ENCODE assay signal across 8 cellular contexts in the genomic region with DNA sequence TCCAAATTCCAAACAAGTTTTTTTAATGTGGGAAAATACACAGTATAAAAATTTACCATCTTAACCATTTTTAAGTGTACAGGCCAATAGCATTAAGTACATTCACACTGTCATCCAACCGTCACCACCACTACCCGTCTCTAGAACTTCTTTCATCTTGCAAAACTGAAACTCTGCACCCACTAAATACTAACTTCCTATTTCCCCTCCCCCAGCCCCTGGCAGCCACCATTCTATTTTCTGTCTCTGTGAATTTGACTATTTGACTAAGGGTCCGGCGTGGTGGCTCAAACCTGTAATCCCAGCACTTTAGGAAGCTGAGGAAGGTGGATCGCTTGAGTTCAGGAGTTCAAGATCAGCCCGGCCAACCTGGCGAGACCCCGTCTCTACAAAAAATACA. TPM values are rescaled to one million over a fixed set of nuclear protein-coding genes. Genes with fewer than 3 reads are reported as not detected.
DNase-seq lines count a peak whose midpoint lies in the region; ATAC-seq, FAIRE-seq and TF ChIP-seq lines count a peak whose summit lies in the region.

No MANE protein-coding gene starts in this region.

- ATAC-seq in HG03066 (IDR thresholded peaks at IDR 0.05; ENCODE audit: low read depth, unreplicated experiment) (peak; percentile 72), omental fat pad (ENCODE audit: low FRiP score) (no peak)
- peak; percentile 96 for ATAC-seq in naive thymus-derived CD4-positive, alpha-beta T cell

- peaks cover 11 to 17% of the 10 kb centered on the region in 2 donors for H3K4me1 ChIP-seq in naive thymus-derived CD4-positive, alpha-beta T cell (ENCODE audit: control insufficient read depth in 2 of 2, insufficient read depth in 2 of 2, low read length in 2 of 2)

- no peak for FAIRE-seq in RCC 7860 (lab: Jason Lieb, UNC)

- H3K4me3 Mint-ChIP-seq in naive thymus-derived CD4-positive, alpha-beta T cell, result peak overlapping the region; percentile 8 to 72 (median 66)

- CTCF ChIA-PET in naive thymus-derived CD4-positive, alpha-beta T cell (lab: Charles Lee), result interaction anchor here (0.6 to 5.5 kb wide), 5 partner anchors 75 to 202 kb away, joined by 3 to 82 read pairs (median 4); no protein-coding TSS in a partner anchor

- peak overlapping the region; percentile 70 to 94 (median 90) for H3K27ac Mint-ChIP-seq in naive thymus-derived CD4-positive, alpha-beta T cell

- no peaks in the 10 kb centered on the region for H3K9me3 Mint-ChIP-seq in naive thymus-derived CD4-positive, alpha-beta T cell

- H3K4me3 ChIP-seq in GM12865 (ENCODE audit: low read depth, low read length), result peak overlapping the region; percentile 20
- H3K4me3 ChIP-seq in naive thymus-derived CD4-positive, alpha-beta T cell (ENCODE audit: low read length), result peak overlapping the region; percentile 11

- H3K9me3 ChIP-seq in naive thymus-derived CD4-positive, alpha-beta T cell (ENCODE audit: control insufficient read depth in 2 of 3, low read length in 3 of 3), result no peaks in the 10 kb centered on the region

- TF ChIP-seq CTCF in GM12865 (IDR thresholded peaks at IDR 0.05; ENCODE audit: insufficient read depth, low read depth, low read length, missing control alignments) (no peak), omental fat pad (IDR thresholded peaks at IDR 0.05) (no peak)

- peaks cover 0 to 19% (median 6%) of the 10 kb centered on the region in 5 donors for H3K36me3 Mint-ChIP-seq in naive thymus-derived CD4-positive, alpha-beta T cell

- intact Hi-C loops in naive thymus-derived CD4-positive, alpha-beta T cell (cut with micrococcal nuclease), result loop anchor here in 1 of 2 donors (1.0 to 10.0 kb wide), 3 partner anchors 13 to 247 kb away; a partner anchor contains a TSS

- in situ Hi-C loops in ACHN (cut with HindIII; ENCODE audit: low pct_ligation_motif_present, low pct_unique_long_range_greater_than_20kb, low sequenced_read_pairs), result no loop called here

- no peaks in the 10 kb centered on the region for H3K27me3 Mint-ChIP-seq in naive thymus-derived CD4-positive, alpha-beta T cell

- peaks cover 11 to 53% (median 44%) of the 10 kb centered on the region in 7 donors for H3K4me1 Mint-ChIP-seq in naive thymus-derived CD4-positive, alpha-beta T cell

- H3K27me3 ChIP-seq in naive thymus-derived CD4-positive, alpha-beta T cell (ENCODE audit: control insufficient read depth in 2 of 2, insufficient read depth in 2 of 2, low read length in 2 of 2), result no peaks in the 10 kb centered on the region

- DNase-seq in GM12865 (ENCODE audit: low read depth) (peak; percentile 90), hippocampal formation (lab: John Stamatoyannopoulos, UW) (no peak), RCC 7860 (ENCODE audit: low spot score) (no peak), ACHN (no peak), omental fat pad (ENCODE audit: low spot score) (no peak)
- peak; percentile 31 to 35 for DNase-seq in activated CD4-positive, alpha-beta T cell treated with anti-CD3 and anti-CD28 coated beads for 24 hours (ENCODE audit: low read depth in 2 of 2)
- DNase-seq in naive thymus-derived CD4-positive, alpha-beta T cell, result peak; percentile 12 to 79 (median 72)

- POLR2A ChIA-PET in naive thymus-derived CD4-positive, alpha-beta T cell (lab: Charles Lee), result interaction anchor here (1.2 kb wide), 1 partner anchor 72 kb away, joined by 4 read pairs; no protein-coding TSS in a partner anchor

- H3K36me3 ChIP-seq in naive thymus-derived CD4-positive, alpha-beta T cell (ENCODE audit: control insufficient read depth in 2 of 3, insufficient read depth in 3 of 3, low read length in 3 of 3), result no peaks in the 10 kb centered on the region

- peak overlapping the region; percentile 60 for H3K27ac ChIP-seq in naive thymus-derived CD4-positive, alpha-beta T cell (ENCODE audit: low read depth, low read length)

RNA-seq across cellular contexts. Expression of a gene that starts 36.1 kb away (rescaled TPM):
- total RNA-seq in naive thymus-derived CD4-positive, alpha-beta T cell, result 100 to 1,000 TPM in 1 of 5 experiments, 10 to 100 TPM in 4; 68.6 to 116 (median 85.6) TPM
- 10 to 100 TPM; 16.9 to 40.2 TPM for polyA plus RNA-seq in naive thymus-derived CD4-positive, alpha-beta T cell
- total RNA-seq in omental fat pad, result 10 to 100 TPM; 28.3 to 41.0 (median 30.1) TPM

Comparison
In these comparisons a context has a peak if more than half of its experiments do, and no peak if none do; other contexts are left out.
1. DNase-seq: peak in GM12865 (single experiment), activated CD4-positive, alpha-beta T cell treated with anti-CD3 and anti-CD28 coated beads for 24 hours (2 of 2) and naive thymus-derived CD4-positive, alpha-beta T cell (9 of 9); none in hippocampal formation (0 of 2), RCC 7860 (single experiment), ACHN (single experiment) and omental fat pad (single experiment).